ENCODE assay signal across 8 cellular contexts in the genomic region with DNA sequence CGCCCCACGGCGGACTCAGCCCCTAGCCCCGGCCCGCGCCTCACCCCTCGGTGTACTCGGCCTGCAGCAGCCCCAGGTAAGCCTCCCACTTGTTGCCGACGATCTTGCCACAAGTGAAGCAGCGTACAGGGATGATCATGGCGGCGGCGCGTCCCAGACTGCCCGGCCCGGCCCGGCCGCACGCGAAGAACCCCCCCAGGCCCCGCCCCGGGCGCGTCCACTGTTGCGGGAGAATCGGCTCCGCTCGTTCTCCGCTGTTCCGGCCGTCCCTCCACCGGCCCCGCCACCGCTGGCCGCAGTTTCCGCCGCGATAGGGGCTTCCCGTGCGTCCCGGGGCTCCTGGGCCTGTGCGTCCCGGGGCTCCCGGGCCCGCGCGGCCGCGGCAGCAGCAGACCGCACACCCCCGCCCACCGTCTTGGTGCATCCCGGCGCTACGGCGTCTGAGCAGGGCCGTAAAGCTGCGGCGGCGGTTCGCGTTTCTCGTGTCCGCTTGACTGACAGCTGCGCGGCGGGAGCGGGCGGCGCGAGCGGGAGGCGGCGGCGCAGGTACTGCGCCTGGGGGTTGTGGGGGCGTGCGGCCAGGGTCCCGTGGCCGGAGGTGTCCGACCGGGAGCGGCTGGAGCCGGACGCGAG. TPM values are rescaled to one million over a fixed set of nuclear protein-coding genes. Genes with fewer than 3 reads are reported as not detected.
A peak's percentile ranks its signal among the peaks of the same experiment; 100 is the strongest.
DNase-seq lines count a peak whose midpoint lies in the region; ATAC-seq and TF ChIP-seq lines count a peak whose summit lies in the region.

A gene (minus strand): TSS at position 160 of the 633 bp plus-strand sequence. CDS start 21 bp downstream, at position 139.
A gene with protein sequence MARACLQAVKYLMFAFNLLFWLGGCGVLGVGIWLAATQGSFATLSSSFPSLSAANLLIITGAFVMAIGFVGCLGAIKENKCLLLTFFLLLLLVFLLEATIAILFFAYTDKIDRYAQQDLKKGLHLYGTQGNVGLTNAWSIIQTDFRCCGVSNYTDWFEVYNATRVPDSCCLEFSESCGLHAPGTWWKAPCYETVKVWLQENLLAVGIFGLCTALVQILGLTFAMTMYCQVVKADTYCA (plus strand): TSS at position 483 of the 633 bp plus-strand sequence. CDS start 7,453 bp downstream, outside the sequence.

- peak within 1 kb of the TSS; percentile 63 to 83 (median 79) for H3K27ac Mint-ChIP-seq in IgD-negative memory B cell
- peak within 1 kb of the TSS; percentile 59 to 66 for H3K27ac Mint-ChIP-seq in natural killer cell treated with Interleukin-12 subunit alpha and Interleukin-12 subunit beta and Interleukin-15 and Interleukin-18, amount 100 ng/mL, for 72 hours

- H3K4me1 Mint-ChIP-seq in IgD-negative memory B cell = peaks cover 0 to 17% (median 6%) of the 10 kb centered on the region in 3 donors
- peaks cover 21 to 29% of the 10 kb centered on the region in 2 donors for H3K4me1 Mint-ChIP-seq in natural killer cell treated with Interleukin-12 subunit alpha and Interleukin-12 subunit beta and Interleukin-15 and Interleukin-18, amount 100 ng/mL, for 72 hours (ENCODE audit: low read depth in 2 of 2)

- peak within 1 kb of the TSS; percentile 86 to 95 (median 89) for H3K4me3 Mint-ChIP-seq in IgD-negative memory B cell
- H3K4me3 Mint-ChIP-seq in natural killer cell treated with Interleukin-12 subunit alpha and Interleukin-12 subunit beta and Interleukin-15 and Interleukin-18, amount 100 ng/mL, for 72 hours = peak within 1 kb of the TSS; percentile 84

- no peak for TF ChIP-seq CTCF in fibroblast of pulmonary artery (IDR thresholded peaks at IDR 0.05; ENCODE audit: low read length, missing control alignments)

- peaks cover 2% of the 10 kb centered on the region for H3K27me3 Mint-ChIP-seq in IgD-negative memory B cell
- no peaks in the 10 kb centered on the region for H3K27me3 Mint-ChIP-seq in natural killer cell treated with Interleukin-12 subunit alpha and Interleukin-12 subunit beta and Interleukin-15 and Interleukin-18, amount 100 ng/mL, for 72 hours

- no peaks in the 10 kb centered on the region for H3K9me3 Mint-ChIP-seq in IgD-negative memory B cell
- H3K9me3 Mint-ChIP-seq in natural killer cell treated with Interleukin-12 subunit alpha and Interleukin-12 subunit beta and Interleukin-15 and Interleukin-18, amount 100 ng/mL, for 72 hours = no peaks in the 10 kb centered on the region

- no peaks in the 10 kb centered on the region for H3K36me3 Mint-ChIP-seq in IgD-negative memory B cell
- no peaks in the 10 kb centered on the region for H3K36me3 Mint-ChIP-seq in natural killer cell treated with Interleukin-12 subunit alpha and Interleukin-12 subunit beta and Interleukin-15 and Interleukin-18, amount 100 ng/mL, for 72 hours

- DNase-seq in DMS153 (lab: John Stamatoyannopoulos, UW) (peak; percentile 56), RPMI8226 (peak; percentile 93), fibroblast of pulmonary artery (ENCODE audit: low read depth) (peak; percentile 90)
- DNase-seq in activated T-helper 9 cell treated with anti-CD3 and anti-CD28 coated beads, Interleukin-2, amount 50 U/mL, for 16 hours (ENCODE audit: low read depth) = peak; percentile 82
- peak; percentile 94 for DNase-seq in natural killer cell treated with Interleukin-12 subunit alpha and Interleukin-12 subunit beta and Interleukin-15 and Interleukin-18, amount 100 ng/mL, for 72 hours (ENCODE audit: low spot score)
- DNase-seq in stimulated activated naive CD4-positive, alpha-beta T cell treated with Interleukin-2 at 50 U/mL for 16 hours (lab: John Stamatoyannopoulos, UW) = peak; percentile 87

- ATAC-seq in GM21526 (IDR thresholded peaks at IDR 0.05; ENCODE audit: low FRiP score, unreplicated experiment) = peak; percentile 55
- peak; percentile 86 to 90 for ATAC-seq in natural killer cell treated with Interleukin-12 subunit alpha and Interleukin-12 subunit beta and Interleukin-15 and Interleukin-18, amount 100 ng/mL, for 72 hours

- H3K4me3 ChIP-seq in fibroblast of pulmonary artery (replicated peaks; ENCODE audit: low read depth, low read length) = peak within 1 kb of the TSS; percentile 92

RNA-seq across cellular contexts. Expression of the first gene that starts in this region (rescaled TPM):
- polyA plus RNA-seq in IgD-negative memory B cell = 96.7 TPM
- 10 to 100 TPM; 97.4 to 97.8 TPM for total RNA-seq in natural killer cell treated with Interleukin-12 subunit alpha and Interleukin-12 subunit beta and Interleukin-15 and Interleukin-18, amount 100 ng/mL, for 72 hours

RNA-seq across cellular contexts. Expression of the second gene that starts in this region (rescaled TPM):
- 2.1 TPM for polyA plus RNA-seq in IgD-negative memory B cell
- total RNA-seq in natural killer cell treated with Interleukin-12 subunit alpha and Interleukin-12 subunit beta and Interleukin-15 and Interleukin-18, amount 100 ng/mL, for 72 hours = 10 to 100 TPM; 17.4 to 31.4 TPM

Comparison
In these comparisons a context has a peak if more than half of its experiments do, and no peak if none do; other contexts are left out.
1. Peak in every context shown above with its lines: DNase-seq, ATAC-seq and H3K4me3 ChIP-seq.